8 cellular contexts compared by ENCODE assay signal in the genomic region with DNA sequence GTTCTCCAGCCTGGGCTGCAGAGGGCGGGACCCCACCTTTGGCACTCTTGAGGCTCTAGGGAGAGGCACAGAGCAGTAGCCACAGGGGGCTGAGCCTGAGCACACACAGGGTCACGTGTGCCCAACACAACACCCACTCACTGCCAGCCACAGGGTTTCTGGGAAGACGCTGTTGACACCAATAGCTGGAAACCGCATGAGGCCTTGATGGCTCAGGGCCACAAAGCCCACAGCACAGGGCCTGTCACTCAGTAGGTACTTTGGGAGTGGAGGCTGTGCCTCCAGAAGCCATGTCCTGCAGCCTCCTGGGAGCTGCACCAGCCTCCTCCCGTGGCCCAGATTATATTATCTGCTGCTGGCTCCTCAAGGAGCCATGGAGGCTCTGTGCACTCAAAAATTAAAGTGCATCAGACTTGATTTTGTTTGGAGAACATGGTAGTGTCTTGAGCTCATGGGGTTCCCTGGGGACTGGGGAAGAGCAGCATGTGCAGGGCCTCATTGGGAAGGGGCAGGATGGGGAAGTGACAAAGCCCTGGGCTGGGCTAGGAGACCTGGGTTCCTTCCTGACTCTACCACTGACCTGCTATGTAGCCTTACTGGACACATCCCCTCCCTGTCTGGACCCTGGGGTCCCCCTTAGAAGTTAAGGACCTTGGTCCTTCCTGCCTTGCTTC. TPM values are rescaled to one million over a fixed set of nuclear protein-coding genes. Genes with fewer than 3 reads are reported as not detected.
DNase-seq lines count a peak whose midpoint lies in the region; ATAC-seq, FAIRE-seq and TF ChIP-seq lines count a peak whose summit lies in the region.

No MANE protein-coding gene starts in this region.

- H3K9me3 Mint-ChIP-seq in activated T-cell treated with anti-CD3 and anti-CD28 coated beads, Interleukin-2, amount 50 U/mL, for 24 hours = no peaks in the 10 kb centered on the region

- no peak for FAIRE-seq in small intestine (lab: Jason Lieb, UNC)

- peak overlapping the region; percentile 52 to 85 for H3K27ac ChIP-seq in small intestine (ENCODE audit: low read depth in 1 of 2, low read length in 1 of 2)

- DNase-seq in NCI-H748 (lab: John Stamatoyannopoulos, UW; ENCODE audit: unreplicated experiment) (peak; percentile 68), foreskin fibroblast (peak; percentile 68 to 76), small intestine (peak; percentile 63), OCI-M2 (lab: John Stamatoyannopoulos, UW; ENCODE audit: unreplicated experiment) (no peak), NCI-H128 (lab: John Stamatoyannopoulos, UW; ENCODE audit: unreplicated experiment) (no peak)
- DNase-seq in activated T-cell treated with anti-CD3 and anti-CD28 coated beads, Interleukin-2, amount 50 U/mL, for 24 hours = peak; percentile 85

- H3K27me3 ChIP-seq in small intestine (ENCODE audit: control insufficient read depth in 2 of 2, insufficient read depth in 2 of 2, low read length in 2 of 2) = no peaks in the 10 kb centered on the region

- H3K4me1 ChIP-seq in small intestine (ENCODE audit: control insufficient read depth in 2 of 2, insufficient read depth in 1 of 2, low read depth in 1 of 2, low read length in 1 of 2) = peaks cover 0 to 6% of the 10 kb centered on the region in 2 donors

- H3K36me3 Mint-ChIP-seq in activated T-cell treated with anti-CD3 and anti-CD28 coated beads, Interleukin-2, amount 50 U/mL, for 24 hours (ENCODE audit: low read depth) = peaks cover 11% of the 10 kb centered on the region

- TF ChIP-seq CTCF in foreskin fibroblast (IDR thresholded peaks at IDR 0.05; ENCODE audit: low read depth, low read length) = no peak

- H3K36me3 ChIP-seq in small intestine (ENCODE audit: control insufficient read depth in 2 of 2, insufficient read depth in 2 of 2, low read length in 2 of 2) = no peaks in the 10 kb centered on the region

- H3K9me3 ChIP-seq in small intestine (ENCODE audit: control insufficient read depth, low read depth) = no peaks in the 10 kb centered on the region

- H3K4me1 Mint-ChIP-seq in activated T-cell treated with anti-CD3 and anti-CD28 coated beads, Interleukin-2, amount 50 U/mL, for 24 hours (ENCODE audit: low read depth) = peaks cover 76% of the 10 kb centered on the region

- H3K4me3 ChIP-seq in foreskin fibroblast (ENCODE audit: low read depth in 1 of 2, low read length in 2 of 2) (no peak overlapping the region), small intestine (ENCODE audit: low read depth in 1 of 2, low read length in 2 of 2) (no peak overlapping the region)

- peak overlapping the region; percentile 59 for H3K4me3 Mint-ChIP-seq in activated T-cell treated with anti-CD3 and anti-CD28 coated beads, Interleukin-2, amount 50 U/mL, for 24 hours

- WGBS in small intestine, 3 donors = 37 to 58% (median 48%) methylated on average over 5 of the region's 5 CpGs

- ATAC-seq in GM21360 (IDR thresholded peaks at IDR 0.05; ENCODE audit: unreplicated experiment) (peak; percentile 45), HG03571 (IDR thresholded peaks at IDR 0.05; ENCODE audit: unreplicated experiment) (no peak)

- H3K27ac Mint-ChIP-seq in activated T-cell treated with anti-CD3 and anti-CD28 coated beads, Interleukin-2, amount 50 U/mL, for 24 hours = peak overlapping the region; percentile 96

- no peaks in the 10 kb centered on the region for H3K27me3 Mint-ChIP-seq in activated T-cell treated with anti-CD3 and anti-CD28 coated beads, Interleukin-2, amount 50 U/mL, for 24 hours

RNA-seq across cellular contexts. Expression of a gene that starts 12.5 kb away (rescaled TPM):
- polyA plus RNA-seq in small intestine = 100 to 1,000 TPM in 2 of 3 donors, 10 to 100 TPM in 1; 99.7 to 155 (median 111) TPM

Comparison
In these comparisons a context has a peak if more than half of its experiments do, and no peak if none do; other contexts are left out.
1. DNase-seq: peak in NCI-H748 (single experiment), activated T-cell treated with anti-CD3 and anti-CD28 coated beads, Interleukin-2, amount 50 U/mL, for 24 hours (single experiment), foreskin fibroblast (2 of 2) and small intestine (single experiment); none in OCI-M2 (single experiment) and NCI-H128 (single experiment).